1 cellular context compared by ENCODE assay signal in genomic region chr1:5623399-5623798, GRCh38.
TF ChIP-seq lines count a peak whose summit lies in the region.

No MANE protein-coding gene starts in this region.

TF ChIP-seq in GM23338, 12 proteins besides CTCF, POLR2A, EP300 and RAD21 (continued from another document):
- TF ChIP-seq, protein P1, sequence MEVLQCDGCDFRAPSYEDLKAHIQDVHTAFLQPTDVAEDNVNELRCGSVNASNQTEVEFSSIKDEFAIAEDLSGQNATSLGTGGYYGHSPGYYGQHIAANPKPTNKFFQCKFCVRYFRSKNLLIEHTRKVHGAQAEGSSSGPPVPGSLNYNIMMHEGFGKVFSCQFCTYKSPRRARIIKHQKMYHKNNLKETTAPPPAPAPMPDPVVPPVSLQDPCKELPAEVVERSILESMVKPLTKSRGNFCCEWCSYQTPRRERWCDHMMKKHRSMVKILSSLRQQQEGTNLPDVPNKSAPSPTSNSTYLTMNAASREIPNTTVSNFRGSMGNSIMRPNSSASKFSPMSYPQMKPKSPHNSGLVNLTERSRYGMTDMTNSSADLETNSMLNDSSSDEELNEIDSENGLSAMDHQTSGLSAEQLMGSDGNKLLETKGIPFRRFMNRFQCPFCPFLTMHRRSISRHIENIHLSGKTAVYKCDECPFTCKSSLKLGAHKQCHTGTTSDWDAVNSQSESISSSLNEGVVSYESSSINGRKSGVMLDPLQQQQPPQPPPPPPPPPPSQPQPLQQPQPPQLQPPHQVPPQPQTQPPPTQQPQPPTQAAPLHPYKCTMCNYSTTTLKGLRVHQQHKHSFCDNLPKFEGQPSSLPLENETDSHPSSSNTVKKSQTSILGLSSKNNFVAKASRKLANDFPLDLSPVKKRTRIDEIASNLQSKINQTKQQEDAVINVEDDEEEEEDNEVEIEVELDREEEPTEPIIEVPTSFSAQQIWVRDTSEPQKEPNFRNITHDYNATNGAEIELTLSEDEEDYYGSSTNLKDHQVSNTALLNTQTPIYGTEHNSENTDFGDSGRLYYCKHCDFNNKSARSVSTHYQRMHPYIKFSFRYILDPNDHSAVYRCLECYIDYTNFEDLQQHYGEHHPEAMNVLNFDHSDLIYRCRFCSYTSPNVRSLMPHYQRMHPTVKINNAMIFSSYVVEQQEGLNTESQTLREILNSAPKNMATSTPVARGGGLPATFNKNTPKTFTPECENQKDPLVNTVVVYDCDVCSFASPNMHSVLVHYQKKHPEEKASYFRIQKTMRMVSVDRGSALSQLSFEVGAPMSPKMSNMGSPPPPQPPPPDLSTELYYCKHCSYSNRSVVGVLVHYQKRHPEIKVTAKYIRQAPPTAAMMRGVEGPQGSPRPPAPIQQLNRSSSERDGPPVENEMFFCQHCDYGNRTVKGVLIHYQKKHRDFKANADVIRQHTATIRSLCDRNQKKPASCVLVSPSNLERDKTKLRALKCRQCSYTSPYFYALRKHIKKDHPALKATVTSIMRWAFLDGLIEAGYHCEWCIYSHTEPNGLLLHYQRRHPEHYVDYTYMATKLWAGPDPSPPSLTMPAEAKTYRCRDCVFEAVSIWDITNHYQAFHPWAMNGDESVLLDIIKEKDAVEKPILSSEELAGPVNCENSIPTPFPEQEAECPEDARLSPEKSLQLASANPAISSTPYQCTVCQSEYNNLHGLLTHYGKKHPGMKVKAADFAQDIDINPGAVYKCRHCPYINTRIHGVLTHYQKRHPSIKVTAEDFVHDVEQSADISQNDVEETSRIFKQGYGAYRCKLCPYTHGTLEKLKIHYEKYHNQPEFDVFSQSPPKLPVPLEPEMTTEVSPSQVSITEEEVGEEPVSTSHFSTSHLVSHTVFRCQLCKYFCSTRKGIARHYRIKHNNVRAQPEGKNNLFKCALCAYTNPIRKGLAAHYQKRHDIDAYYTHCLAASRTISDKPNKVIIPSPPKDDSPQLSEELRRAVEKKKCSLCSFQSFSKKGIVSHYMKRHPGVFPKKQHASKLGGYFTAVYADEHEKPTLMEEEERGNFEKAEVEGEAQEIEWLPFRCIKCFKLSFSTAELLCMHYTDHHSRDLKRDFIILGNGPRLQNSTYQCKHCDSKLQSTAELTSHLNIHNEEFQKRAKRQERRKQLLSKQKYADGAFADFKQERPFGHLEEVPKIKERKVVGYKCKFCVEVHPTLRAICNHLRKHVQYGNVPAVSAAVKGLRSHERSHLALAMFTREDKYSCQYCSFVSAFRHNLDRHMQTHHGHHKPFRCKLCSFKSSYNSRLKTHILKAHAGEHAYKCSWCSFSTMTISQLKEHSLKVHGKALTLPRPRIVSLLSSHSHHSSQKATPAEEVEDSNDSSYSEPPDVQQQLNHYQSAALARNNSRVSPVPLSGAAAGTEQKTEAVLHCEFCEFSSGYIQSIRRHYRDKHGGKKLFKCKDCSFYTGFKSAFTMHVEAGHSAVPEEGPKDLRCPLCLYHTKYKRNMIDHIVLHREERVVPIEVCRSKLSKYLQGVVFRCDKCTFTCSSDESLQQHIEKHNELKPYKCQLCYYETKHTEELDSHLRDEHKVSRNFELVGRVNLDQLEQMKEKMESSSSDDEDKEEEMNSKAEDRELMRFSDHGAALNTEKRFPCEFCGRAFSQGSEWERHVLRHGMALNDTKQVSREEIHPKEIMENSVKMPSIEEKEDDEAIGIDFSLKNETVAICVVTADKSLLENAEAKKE (CRISPR knock-in tag; IDR thresholded peaks at IDR 0.05), result no peak
- TF ChIP-seq ZNF331 (CRISPR knock-in tag; IDR thresholded peaks at IDR 0.05; ENCODE audit: low read depth) (no peak), NANOG (IDR thresholded peaks at IDR 0.05; ENCODE audit: borderline replicate concordance) (no peak)
